Comparison of ENCODE assay signal across 8 cellular contexts in the genomic region with DNA sequence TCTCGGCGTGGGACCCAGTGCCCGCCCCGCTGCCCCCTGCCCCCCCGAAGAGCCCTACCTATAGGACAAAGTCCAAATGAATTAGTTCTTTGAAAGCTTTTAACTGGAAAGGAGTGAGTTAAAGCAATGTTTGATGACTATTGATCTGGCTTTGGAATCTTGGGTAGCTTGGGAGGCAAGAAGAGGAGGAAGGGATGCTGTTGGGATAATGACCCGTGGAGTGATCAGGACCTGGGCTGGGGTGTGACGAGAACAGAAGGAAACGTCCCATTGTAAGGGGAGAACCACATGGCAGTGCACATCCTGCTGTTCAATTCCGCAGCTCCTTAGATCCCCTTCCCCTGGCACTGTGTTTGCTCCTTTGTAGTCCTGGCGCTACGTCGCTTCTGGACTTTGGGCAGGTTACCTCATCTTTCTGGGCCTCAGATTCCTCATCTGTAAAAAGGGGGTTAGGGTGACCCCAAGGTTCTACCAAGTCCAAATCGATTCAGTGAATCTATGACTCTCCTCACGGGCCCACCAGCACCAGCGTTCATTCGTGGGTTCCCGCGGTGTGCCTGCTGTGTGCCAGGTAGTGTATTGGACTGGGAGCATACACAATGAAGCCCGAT. TPM values are rescaled to one million over a fixed set of nuclear protein-coding genes. Genes with fewer than 3 reads are reported as not detected.
DNase-seq lines count a peak whose midpoint lies in the region; ATAC-seq and FAIRE-seq lines count a peak whose summit lies in the region.

No MANE protein-coding gene starts in this region.

- no peaks in the 10 kb centered on the region for H3K36me3 Mint-ChIP-seq in activated naive CD4-positive, alpha-beta T cell treated with anti-CD3 and anti-CD28 coated beads, Interleukin-2, amount 50 U/mL, for 24 hours

- H3K27ac Mint-ChIP-seq in activated naive CD4-positive, alpha-beta T cell treated with anti-CD3 and anti-CD28 coated beads, Interleukin-2, amount 50 U/mL, for 24 hours = peak overlapping the region; percentile 90

- H3K27me3 ChIP-seq in iPS-18a (ENCODE audit: control insufficient read depth, insufficient read depth, low read length) (peaks cover 13% of the 10 kb centered on the region), small intestine (ENCODE audit: control insufficient read depth in 2 of 2, insufficient read depth in 2 of 2, low read length in 2 of 2) (no peaks in the 10 kb centered on the region)

- H3K36me3 ChIP-seq in iPS-18a (ENCODE audit: control insufficient read depth, low read depth, low read length) (no peaks in the 10 kb centered on the region), small intestine (ENCODE audit: control insufficient read depth in 2 of 2, insufficient read depth in 2 of 2, low read length in 2 of 2) (no peaks in the 10 kb centered on the region)

- 18 to 53% (median 31%) methylated on average over 19 of the region's 19 CpGs for WGBS in small intestine, 3 donors

- H3K27ac ChIP-seq in iPS-18a (ENCODE audit: low read length) (no peak overlapping the region), small intestine (ENCODE audit: low read depth in 1 of 2, low read length in 1 of 2) (peak overlapping the region; percentile 93 to 98)

- H3K4me1 ChIP-seq in iPS-18a (ENCODE audit: control insufficient read depth, low read depth, low read length) (peaks cover 19% of the 10 kb centered on the region), small intestine (ENCODE audit: control insufficient read depth in 2 of 2, insufficient read depth in 1 of 2, low read depth in 1 of 2, low read length in 1 of 2) (peaks cover 4 to 5% of the 10 kb centered on the region in 2 donors)

- peak overlapping the region; percentile 29 for H3K9ac ChIP-seq in iPS-18a (ENCODE audit: low read length)

- ATAC-seq in HG03196 (IDR thresholded peaks at IDR 0.05; ENCODE audit: unreplicated experiment) (no peak), GM18517 (IDR thresholded peaks at IDR 0.05; ENCODE audit: unreplicated experiment) (no peak)

- peaks cover 53% of the 10 kb centered on the region for H3K4me1 Mint-ChIP-seq in activated naive CD4-positive, alpha-beta T cell treated with anti-CD3 and anti-CD28 coated beads, Interleukin-2, amount 50 U/mL, for 24 hours

- no peak for FAIRE-seq in small intestine (lab: Jason Lieb, UNC)

- H3K9me3 ChIP-seq in iPS-18a (ENCODE audit: control insufficient read depth, low read depth, low read length) (no peaks in the 10 kb centered on the region), small intestine (ENCODE audit: control insufficient read depth, low read depth) (no peaks in the 10 kb centered on the region)

- H3K27me3 Mint-ChIP-seq in activated naive CD4-positive, alpha-beta T cell treated with anti-CD3 and anti-CD28 coated beads, Interleukin-2, amount 50 U/mL, for 24 hours = no peaks in the 10 kb centered on the region

- DNase-seq in stimulated activated CD4-positive, alpha-beta T cell treated with anti-CD3 and anti-CD28 coated beads, Interleukin-12 subunit alpha, Interleukin-12 subunit beta, amount 100 ng/mL, for 48 hours (ENCODE audit: low read depth in 2 of 3, low spot score in 1 of 3) = peak in 2 of 3 donors; percentile 2 to 8
- no peak for DNase-seq in stimulated activated CD4-positive, alpha-beta T cell treated with anti-CD3 and anti-CD28 coated beads, Interleukin-12 subunit alpha, Interleukin-12 subunit beta, amount 100 ng/mL, for 4 hours
- DNase-seq in small intestine = peak; percentile 64
- no peak for DNase-seq in NCI-H2196 treated with DMSO at 0.1 percent for 48 hours (lab: John Stamatoyannopoulos, UW; ENCODE audit: unreplicated experiment)

- H3K4me3 ChIP-seq in iPS-18a (ENCODE audit: low read length) = peak overlapping the region; percentile 83
- H3K4me3 ChIP-seq in small intestine (ENCODE audit: low read depth in 1 of 2, low read length in 2 of 2) = peak overlapping the region; percentile 83 to 91

- H3K9me3 Mint-ChIP-seq in activated naive CD4-positive, alpha-beta T cell treated with anti-CD3 and anti-CD28 coated beads, Interleukin-2, amount 50 U/mL, for 24 hours = no peaks in the 10 kb centered on the region

- H3K4me3 Mint-ChIP-seq in activated naive CD4-positive, alpha-beta T cell treated with anti-CD3 and anti-CD28 coated beads, Interleukin-2, amount 50 U/mL, for 24 hours = peak overlapping the region; percentile 88

RNA-seq across cellular contexts. Expression of gene NADK2, which starts 0.9 kb away (rescaled TPM):
- 10 to 100 TPM; 13.0 to 15.4 (median 13.0) TPM for polyA plus RNA-seq in small intestine

RNA-seq across cellular contexts. Expression of gene RANBP3L, which starts 59.1 kb away (rescaled TPM):
- polyA plus RNA-seq in small intestine = under 1 TPM in 1 of 3 donors, not detected in 2; 0.25 TPM

Comparison
In these comparisons a context has a peak if more than half of its experiments do, and no peak if none do; other contexts are left out.
1. DNase-seq: peak in stimulated activated CD4-positive, alpha-beta T cell treated with anti-CD3 and anti-CD28 coated beads, Interleukin-12 subunit alpha, Interleukin-12 subunit beta, amount 100 ng/mL, for 48 hours (2 of 3) and small intestine (single experiment); none in stimulated activated CD4-positive, alpha-beta T cell treated with anti-CD3 and anti-CD28 coated beads, Interleukin-12 subunit alpha, Interleukin-12 subunit beta, amount 100 ng/mL, for 4 hours (single experiment) and NCI-H2196 treated with DMSO at 0.1 percent for 48 hours (single experiment).